ENCODE assay signal across 8 cellular contexts in the genomic region with DNA sequence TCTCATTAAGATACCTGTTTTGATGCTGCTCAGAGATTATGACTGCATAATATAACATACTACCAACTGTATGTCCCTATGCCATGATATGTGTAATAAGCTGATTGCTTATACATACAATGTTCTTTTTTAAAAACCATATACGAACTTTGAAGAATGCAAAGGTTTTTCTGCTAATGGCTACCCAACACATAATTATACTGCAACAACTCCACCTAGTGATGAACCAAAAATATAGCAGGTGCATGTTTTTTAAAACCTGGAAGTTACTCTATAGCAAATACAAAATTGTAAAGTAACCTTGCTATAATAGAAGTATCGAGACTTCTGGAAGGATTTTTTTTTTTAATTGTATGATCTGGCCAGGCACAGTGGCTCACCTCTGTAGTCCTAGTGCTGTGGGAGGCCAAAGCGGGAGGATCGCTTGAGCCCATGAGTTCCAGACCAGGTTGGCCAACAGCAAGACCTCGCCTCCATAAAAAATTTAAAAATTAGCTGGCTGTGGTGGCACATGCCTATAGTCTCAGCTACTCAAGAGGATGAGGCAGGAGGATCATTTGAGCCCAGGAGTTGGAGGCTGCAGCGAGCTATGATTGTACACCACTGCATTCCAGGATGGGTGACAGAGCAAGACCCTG. TPM values are rescaled to one million over a fixed set of nuclear protein-coding genes. Genes with fewer than 3 reads are reported as not detected.
DNase-seq lines count a peak whose midpoint lies in the region; ATAC-seq, FAIRE-seq and TF ChIP-seq lines count a peak whose summit lies in the region.

No MANE protein-coding gene starts in this region.

- TF ChIP-seq CTCF in HFFc6 (IDR thresholded peaks at IDR 0.05) = peak; percentile 85
- peak; percentile 56 for TF ChIP-seq CTCF in fibroblast of mammary gland (conservative IDR thresholded peaks at IDR 0.05; ENCODE audit: control insufficient read depth, insufficient read depth, low read depth, low read length)
- TF ChIP-seq CTCF in ovary (IDR thresholded peaks at IDR 0.05) = peak in 2 of 3 donors; percentile 35 to 42

- H3K9me3 Mint-ChIP-seq in CD4-positive, alpha-beta memory T cell = no peaks in the 10 kb centered on the region
- H3K9me3 Mint-ChIP-seq in HFFc6 = no peaks in the 10 kb centered on the region

- H3K36me3 ChIP-seq in CD4-positive, alpha-beta memory T cell (ENCODE audit: insufficient read depth, low read length) = no peaks in the 10 kb centered on the region
- H3K36me3 ChIP-seq in ovary = no peaks in the 10 kb centered on the region

- peak; percentile 61 for FAIRE-seq in RCC 7860 (lab: Jason Lieb, UNC)

- H3K27ac Mint-ChIP-seq in CD4-positive, alpha-beta memory T cell = peak overlapping the region in 1 of 7 donors; percentile 1
- no peak overlapping the region for H3K27ac Mint-ChIP-seq in HFFc6

- no peaks in the 10 kb centered on the region for H3K9me3 ChIP-seq in CD4-positive, alpha-beta memory T cell (ENCODE audit: control insufficient read depth in 1 of 2, low read length in 2 of 2)
- H3K9me3 ChIP-seq in ovary = no peaks in the 10 kb centered on the region

- H3K27me3 Mint-ChIP-seq in CD4-positive, alpha-beta memory T cell = peaks cover 0 to 7% of the 10 kb centered on the region in 2 donors
- H3K27me3 Mint-ChIP-seq in HFFc6 (ENCODE audit: insufficient read depth) = no peaks in the 10 kb centered on the region

- CTCF ChIA-PET in CD4-positive, alpha-beta memory T cell (lab: Charles Lee; ENCODE audit: partially characterized antibody) = interaction anchor here (0.6 to 5.7 kb wide), 15 partner anchors 8 to 446 kb away, joined by 3 to 67 read pairs (median 5); no protein-coding TSS in a partner anchor

- H3K4me1 ChIP-seq in CD4-positive, alpha-beta memory T cell (ENCODE audit: insufficient read depth, low read length) = no peaks in the 10 kb centered on the region
- H3K4me1 ChIP-seq in ovary (ENCODE audit: insufficient read depth) = no peaks in the 10 kb centered on the region

- no peak overlapping the region for H3K4me3 ChIP-seq in CD4-positive, alpha-beta memory T cell (ENCODE audit: low read length in 2 of 2)
- H3K4me3 ChIP-seq in fibroblast of mammary gland (ENCODE audit: control insufficient read depth, low read depth, low read length) (no peak overlapping the region), ovary (no peak overlapping the region)

- no peak for ATAC-seq in GM18873 (IDR thresholded peaks at IDR 0.05; ENCODE audit: low FRiP score, unreplicated experiment)

- intact Hi-C loops in CD4-positive, alpha-beta memory T cell (cut with micrococcal nuclease) = loop anchor here (1.0 to 5.0 kb wide), 3 partner anchors 332 to 1143 kb away; no protein-coding TSS in a partner anchor
- intact Hi-C loops in ovary (cut with DNase I) = loop anchor here in 3 of 4 donors (5.0 to 10.0 kb wide), 3 partner anchors 330 to 440 kb away; no protein-coding TSS in a partner anchor

- no peak overlapping the region for H3K4me3 Mint-ChIP-seq in CD4-positive, alpha-beta memory T cell
- H3K4me3 Mint-ChIP-seq in HFFc6 = peak overlapping the region; percentile 27; the same call in 1 of the 2 replicates

- H3K27ac ChIP-seq in CD4-positive, alpha-beta memory T cell (ENCODE audit: low read depth, low read length) = no peak overlapping the region
- no peak overlapping the region for H3K27ac ChIP-seq in ovary

- DNase-seq in CD4-positive, alpha-beta memory T cell = peak in 4 of 5 donors; percentile 14 to 33 (median 20)
- DNase-seq in HFFc6 (peak; percentile 40), RCC 7860 (ENCODE audit: low spot score) (peak; percentile 15), fibroblast of mammary gland (ENCODE audit: low read depth) (peak; percentile 45), ovary (no peak), ecto neural progenitor cell (ENCODE audit: low spot score) (no peak), KG1 (lab: John Stamatoyannopoulos, UW) (no peak)

- no peaks in the 10 kb centered on the region for H3K27me3 ChIP-seq in CD4-positive, alpha-beta memory T cell (ENCODE audit: insufficient read depth, low read length)
- H3K27me3 ChIP-seq in ovary = no peaks in the 10 kb centered on the region

- H3K4me1 Mint-ChIP-seq in CD4-positive, alpha-beta memory T cell = peaks cover 0 to 2% (median 0%) of the 10 kb centered on the region in 4 donors
- H3K4me1 Mint-ChIP-seq in HFFc6 (ENCODE audit: low read depth) = peaks cover 5% of the 10 kb centered on the region; the same call in 1 of the 2 replicates

- 60 to 68% (median 64%) methylated on average over 6 of the region's 6 CpGs for WGBS in ovary, 3 donors

- no peak for TF ChIP-seq EP300 in ovary (IDR thresholded peaks at IDR 0.05)

- POLR2A ChIA-PET in CD4-positive, alpha-beta memory T cell (lab: Charles Lee; ENCODE audit: partially characterized antibody) = no interaction called here

- TF ChIP-seq POLR2A in ovary (IDR thresholded peaks at IDR 0.05) = no peak

- H3K36me3 Mint-ChIP-seq in CD4-positive, alpha-beta memory T cell = no peaks in the 10 kb centered on the region
- no peaks in the 10 kb centered on the region for H3K36me3 Mint-ChIP-seq in HFFc6 (ENCODE audit: low read depth)

RNA-seq across cellular contexts. Expression of gene HOMER1, which starts 49.1 kb away (rescaled TPM):
- 1 to 10 TPM; 1.5 to 1.7 TPM for total RNA-seq in CD4-positive, alpha-beta memory T cell
- 1 to 10 TPM; 1.7 to 2.9 TPM for polyA plus RNA-seq in CD4-positive, alpha-beta memory T cell
- total RNA-seq in HFFc6 (2021; fragmentation: NEBNext Ultra II Directional; extraction: Animal tissue kit (Norgen Biotek cat#: 25700)) = 1 to 10 TPM; 2.0 to 5.1 (median 2.9) TPM
- 10 to 100 TPM in 5 of 7 donors, 1 to 10 TPM in 2; 8.1 to 37.8 (median 11.8) TPM for total RNA-seq in ovary
- 1 to 10 TPM; 1.8 to 2.8 TPM for polyA plus RNA-seq in ovary

Comparison
In these comparisons a context has a peak if more than half of its experiments do, and no peak if none do; other contexts are left out.
1. DNase-seq: peak in CD4-positive, alpha-beta memory T cell (4 of 5), HFFc6 (single experiment), RCC 7860 (single experiment) and fibroblast of mammary gland (single experiment); none in ovary (0 of 5), ecto neural progenitor cell (single experiment) and KG1 (single experiment).
2. Peak in every context shown above with its lines, with median percentiles within 50 percentile points of each other: CTCF ChIP-seq.